11 cellular contexts compared by ENCODE assay signal in genomic region chr1:15681346-15682290, GRCh38. TPM values are rescaled to one million over a fixed set of nuclear protein-coding genes. Genes with fewer than 3 reads are reported as not detected.
DNase-seq lines count a peak whose midpoint lies in the region; ATAC-seq lines count a peak whose summit lies in the region.
"Had no signal": no experiment of that assay in that cellular context is flagged by ENCODE, and none has a peak within 500 bp of the region (broad histone marks: within the 10 kb centered on the region; RNA-seq: fewer than 3 reads in every experiment).

No MANE protein-coding gene starts in this region.

- H3K4me1 ChIP-seq in adipocyte (ENCODE audit: control insufficient read depth, insufficient read depth, low read length) = peaks cover 47% of the 10 kb centered on the region
- peaks cover 3 to 46% (median 39%) of the 10 kb centered on the region in 5 donors for H3K4me1 ChIP-seq in subcutaneous abdominal adipose tissue (ENCODE audit: control insufficient read depth in 5 of 5, insufficient read depth in 5 of 5, low read length in 5 of 5)

- H3K27me3 Mint-ChIP-seq in activated CD4-positive, alpha-beta T cell treated with anti-CD3 and anti-CD28 coated beads for 36 hours = no peaks in the 10 kb centered on the region
- H3K27me3 Mint-ChIP-seq in immature natural killer cell (ENCODE audit: low read depth in 3 of 3) = peaks cover 0 to 6% (median 3%) of the 10 kb centered on the region in 3 donors

- H3K4me1 Mint-ChIP-seq in activated CD4-positive, alpha-beta T cell treated with anti-CD3 and anti-CD28 coated beads for 36 hours = peaks cover 40% of the 10 kb centered on the region
- H3K4me1 Mint-ChIP-seq in immature natural killer cell = peaks cover 14 to 20% of the 10 kb centered on the region in 2 donors

- intact Hi-C loops in activated CD4-positive, alpha-beta T cell treated with anti-CD3 and anti-CD28 coated beads for 36 hours (cut with DNase I, micrococcal nuclease) = loop anchor here in 1 of 2 experiments (2.0 to 10.0 kb wide), 4 partner anchors 156 to 1977 kb away; partner anchors contain the start of genes FHAD1 and PRDM2

- H3K27ac ChIP-seq in subcutaneous abdominal adipose tissue (ENCODE audit: low read depth, low read length) = peak overlapping the region; percentile 93
- H3K27ac ChIP-seq: VCaP had no signal

- peaks cover 6% of the 10 kb centered on the region for H3K36me3 Mint-ChIP-seq in activated CD4-positive, alpha-beta T cell treated with anti-CD3 and anti-CD28 coated beads for 36 hours (ENCODE audit: low read depth)
- no peaks in the 10 kb centered on the region for H3K36me3 Mint-ChIP-seq in immature natural killer cell

- H3K9me3 Mint-ChIP-seq in activated CD4-positive, alpha-beta T cell treated with anti-CD3 and anti-CD28 coated beads for 36 hours (ENCODE audit: low read depth) = no peaks in the 10 kb centered on the region
- H3K9me3 Mint-ChIP-seq in immature natural killer cell = no peaks in the 10 kb centered on the region

- H3K9me3 ChIP-seq in adipocyte (ENCODE audit: control insufficient read depth, low read length) (no peaks in the 10 kb centered on the region), subcutaneous abdominal adipose tissue (ENCODE audit: control insufficient read depth in 5 of 5, low read length in 5 of 5) (no peaks in the 10 kb centered on the region)

- H3K9ac ChIP-seq in adipocyte (ENCODE audit: low read length) (peak overlapping the region; percentile 64), subcutaneous abdominal adipose tissue (ENCODE audit: low read length in 5 of 5) (peak overlapping the region in 2 of 5 donors; percentile 52 to 59)

- no peak for DNase-seq in activated CD4-positive, alpha-beta T cell treated with anti-CD3 and anti-CD28 coated beads for 36 hours
- DNase-seq in activated CD4-positive, alpha-beta T cell treated with anti-CD3 and anti-CD28 coated beads, Interleukin-2, amount 50 U/mL, for 48 hours = no peak
- no peak for DNase-seq in adipocyte (ENCODE audit: low read depth)
- DNase-seq in immature natural killer cell = no peak
- DNase-seq in Ammon's horn (ENCODE audit: low spot score) = no peak
- no peak for DNase-seq in AG20443 (ENCODE audit: low spot score)
- DNase-seq: hypothalamus, retina had no signal

- POLR2A ChIA-PET in activated CD4-positive, alpha-beta T cell treated with anti-CD3 and anti-CD28 coated beads for 36 hours (lab: Charles Lee) = interaction anchor here (0.6 to 0.7 kb wide), 2 partner anchors 38 to 272 kb away, joined by 3 to 4 read pairs; no protein-coding TSS in a partner anchor

- H3K27me3 ChIP-seq in adipocyte (replicated peaks; ENCODE audit: control insufficient read depth, insufficient read depth, low read length) (no peaks in the 10 kb centered on the region), subcutaneous abdominal adipose tissue (ENCODE audit: control insufficient read depth in 5 of 5, insufficient read depth in 4 of 5, low read length in 5 of 5) (no peaks in the 10 kb centered on the region)

- no peak overlapping the region for H3K4me3 Mint-ChIP-seq in activated CD4-positive, alpha-beta T cell treated with anti-CD3 and anti-CD28 coated beads for 36 hours
- peak overlapping the region; percentile 9 to 86 (median 37) for H3K4me3 Mint-ChIP-seq in immature natural killer cell

- ATAC-seq in activated CD4-positive, alpha-beta T cell treated with anti-CD3 and anti-CD28 coated beads for 36 hours = no peak
- no peak for ATAC-seq in GM19452 (IDR thresholded peaks at IDR 0.05; ENCODE audit: unreplicated experiment)

- H3K36me3 ChIP-seq in adipocyte (ENCODE audit: control insufficient read depth, insufficient read depth, low read length, severe bottlenecking) (no peaks in the 10 kb centered on the region), subcutaneous abdominal adipose tissue (ENCODE audit: control insufficient read depth in 5 of 5, insufficient read depth in 5 of 5, low read length in 5 of 5) (no peaks in the 10 kb centered on the region)

- peak overlapping the region; percentile 9 for H3K4me3 ChIP-seq in adipocyte (ENCODE audit: low read length)
- no peak overlapping the region for H3K4me3 ChIP-seq in subcutaneous abdominal adipose tissue (ENCODE audit: low read depth in 1 of 5, low read length in 5 of 5)

- CTCF ChIA-PET in activated CD4-positive, alpha-beta T cell treated with anti-CD3 and anti-CD28 coated beads for 36 hours (lab: Charles Lee) = interaction anchor here (0.8 to 1.1 kb wide), 2 partner anchors 8 to 49 kb away, joined by 3 read pairs; no protein-coding TSS in a partner anchor

- peak overlapping the region; percentile 64 for H3K27ac Mint-ChIP-seq in activated CD4-positive, alpha-beta T cell treated with anti-CD3 and anti-CD28 coated beads for 36 hours
- H3K27ac Mint-ChIP-seq in immature natural killer cell = peak overlapping the region in 4 of 6 donors; percentile 31 to 88 (median 52)

RNA-seq across cellular contexts. Expression of gene PLEKHM2, which starts 2.5 kb away (rescaled TPM):
- total RNA-seq in activated CD4-positive, alpha-beta T cell treated with anti-CD3 and anti-CD28 coated beads for 36 hours = 10 to 100 TPM; 48.2 to 50.1 TPM
- polyA plus RNA-seq in immature natural killer cell = 1 to 10 TPM; 1.7 to 4.7 (median 3.2) TPM

RNA-seq across cellular contexts. Expression of gene SLC25A34, which starts 54.4 kb away (rescaled TPM):
- total RNA-seq in activated CD4-positive, alpha-beta T cell treated with anti-CD3 and anti-CD28 coated beads for 36 hours = under 1 TPM; 0.82 to 0.86 TPM
- not detected for polyA plus RNA-seq in immature natural killer cell
